Comparison of ENCODE assay signal across 1 cellular context in genomic region chr16:53346-54236, GRCh38.
TF ChIP-seq lines count a peak whose summit lies in the region.

Gene POLR3K (minus strand): TSS chr16:53608. CDS start chr16:53586, 22 bp downstream.
Gene SNRNP25 (plus strand): TSS chr16:53828. CDS start chr16:54017, 189 bp downstream.

TF ChIP-seq in GM12878, 131 proteins besides CTCF, POLR2A, EP300 and RAD21 (continued from another document and continues in another):
- no peak for TF ChIP-seq E4F1 (IDR thresholded peaks at IDR 0.05; ENCODE audit: borderline replicate concordance, partially characterized antibody)
- no peak for TF ChIP-seq ZNF207 (IDR thresholded peaks at IDR 0.05; ENCODE audit: borderline replicate concordance)
- no peak for TF ChIP-seq TCF12 (IDR thresholded peaks at IDR 0.05; ENCODE audit: low read depth, low read length)
- TF ChIP-seq IKZF1 (conservative IDR thresholded peaks at IDR 0.05), result peak; percentile 69
- TF ChIP-seq LARP7 (IDR thresholded peaks at IDR 0.05), result peak; percentile 76
- TF ChIP-seq RELB (IDR thresholded peaks at IDR 0.05; ENCODE audit: low read depth), result no peak
- TF ChIP-seq BCL11A (IDR thresholded peaks at IDR 0.05; ENCODE audit: low read depth, low read length), result no peak
- no peak for TF ChIP-seq ZBTB11 (CRISPR knock-in tag; IDR thresholded peaks at IDR 0.05)
- TF ChIP-seq RFX5 (IDR thresholded peaks at IDR 0.05; ENCODE audit: low read depth, low read length), result peak; percentile 84
- no peak for TF ChIP-seq KAT2A (conservative IDR thresholded peaks at IDR 0.05; ENCODE audit: control insufficient read depth, low read depth, low read length)
- TF ChIP-seq ELK1 (IDR thresholded peaks at IDR 0.05; ENCODE audit: low read depth, low read length), result peak; percentile 32; the same call in 1 of the 2 replicates
- TF ChIP-seq JUNB (IDR thresholded peaks at IDR 0.05), result no peak
- no peak for TF ChIP-seq CUX1 (IDR thresholded peaks at IDR 0.05; ENCODE audit: insufficient replicate concordance, low read depth, low read length)
- TF ChIP-seq NKRF (conservative IDR thresholded peaks at IDR 0.05), result peak; percentile 90
- TF ChIP-seq SPI1 (IDR thresholded peaks at IDR 0.05; ENCODE audit: borderline replicate concordance, insufficient read depth, low read depth, low read length), result no peak
- no peak for TF ChIP-seq PAX8 (IDR thresholded peaks at IDR 0.05)
- TF ChIP-seq ZBED1 (IDR thresholded peaks at IDR 0.05; ENCODE audit: borderline replicate concordance), result no peak
- no peak for TF ChIP-seq STAT1 (conservative IDR thresholded peaks at IDR 0.05)
- peak; percentile 73; the same call in 1 of the 2 replicates for TF ChIP-seq DPF2 (IDR thresholded peaks at IDR 0.05)
- peak; percentile 52 for TF ChIP-seq CREM (IDR thresholded peaks at IDR 0.05; ENCODE audit: low read depth)
- no peak for TF ChIP-seq BRCA1 (IDR thresholded peaks at IDR 0.05; ENCODE audit: low read depth, low read length)
- TF ChIP-seq RCOR1 (conservative IDR thresholded peaks at IDR 0.05; ENCODE audit: low read depth, low read length), result no peak
- TF ChIP-seq IRF5 (IDR thresholded peaks at IDR 0.05; ENCODE audit: borderline replicate concordance), result no peak
- no peak for TF ChIP-seq CEBPB (IDR thresholded peaks at IDR 0.05; ENCODE audit: borderline replicate concordance in 1 of 2, low read depth in 2 of 2, low read length in 2 of 2)
- TF ChIP-seq YY1 (IDR thresholded peaks at IDR 0.05; ENCODE audit: low read depth, low read length), result no peak
- peak; percentile 89 for TF ChIP-seq E2F4 (IDR thresholded peaks at IDR 0.05; ENCODE audit: low read depth, low read length)
- no peak for TF ChIP-seq KLF5 (IDR thresholded peaks at IDR 0.05; ENCODE audit: partially characterized antibody)
- peak; percentile 56 for TF ChIP-seq NFYA (IDR thresholded peaks at IDR 0.05; ENCODE audit: borderline replicate concordance, low read depth, low read length)
- peak; percentile 56 for TF ChIP-seq E2F8 (IDR thresholded peaks at IDR 0.05; ENCODE audit: low read depth, partially characterized antibody)
- TF ChIP-seq USF1 (IDR thresholded peaks at IDR 0.05; ENCODE audit: borderline replicate concordance, extremely low read length, insufficient read depth, low read depth, low read length), result no peak
- TF ChIP-seq RBBP5 (conservative IDR thresholded peaks at IDR 0.05), result no peak
- no peak for TF ChIP-seq MEF2A (IDR thresholded peaks at IDR 0.05; ENCODE audit: insufficient read depth, low read depth, low read length)
- TF ChIP-seq CHD1 (IDR thresholded peaks at IDR 0.05; ENCODE audit: low read depth, low read length), result peak; percentile 83; the same call in 1 of the 2 replicates
- 0 out of 2 replicates have a peak, but pooled peaks have one; percentile 20 for TF ChIP-seq PAX5 (IDR thresholded peaks at IDR 0.05; ENCODE audit: borderline replicate concordance, low read depth, low read length)
